In genomic region chr3:31218082-31218481, GRCh38 we compare ENCODE assay signal across 22 cellular contexts.
"Had no signal": no experiment of that assay in that cellular context is flagged by ENCODE, and none has a peak within 500 bp of the region (broad histone marks: within the 10 kb centered on the region; RNA-seq: fewer than 3 reads in every experiment).

No MANE protein-coding gene starts in this region.

- H3K27ac ChIP-seq: body of pancreas, esophagus squamous epithelium, left ventricle myocardium inferior, prostate gland, right atrium auricular region, WERI-Rb-1 had no signal

- H3K36me3 ChIP-seq: esophagus squamous epithelium, left ventricle myocardium inferior, prostate gland, right atrium auricular region, WERI-Rb-1 had no signal

- H3K4me3 ChIP-seq: body of pancreas, esophagus squamous epithelium, left ventricle myocardium inferior, prostate gland, right atrium auricular region had no signal

- H3K9me3 Mint-ChIP-seq: immature natural killer cell, neural crest cell, type B pancreatic cell had no signal

- H3K36me3 Mint-ChIP-seq: type B pancreatic cell had no signal

- H3K9me3 ChIP-seq: body of pancreas, esophagus squamous epithelium, left ventricle myocardium inferior, prostate gland, right atrium auricular region had no signal

- H3K4me3 Mint-ChIP-seq: activated naive CD8-positive, alpha-beta T cell treated with anti-CD3 and anti-CD28 coated beads, Interleukin-2, amount 10 ng/mL, durations not matched to agents 7 days and 5 days; neural crest cell; type B pancreatic cell had no signal

- H3K27me3 ChIP-seq: body of pancreas, esophagus squamous epithelium, right atrium auricular region had no signal

- H3K27ac Mint-ChIP-seq: activated naive CD8-positive, alpha-beta T cell treated with anti-CD3 and anti-CD28 coated beads, Interleukin-2, amount 10 ng/mL, durations not matched to agents 7 days and 5 days; type B pancreatic cell had no signal

- H3K27me3 Mint-ChIP-seq: activated naive CD8-positive, alpha-beta T cell treated with anti-CD3 and anti-CD28 coated beads, Interleukin-2, amount 10 ng/mL, durations not matched to agents 7 days and 5 days had no signal

- H3K4me1 ChIP-seq: body of pancreas, esophagus squamous epithelium, left ventricle myocardium inferior, prostate gland, right atrium auricular region had no signal

- DNase-seq: activated CD4-positive, alpha-beta T cell treated with anti-CD3 and anti-CD28 coated beads for 48 hours; activated CD8-positive, alpha-beta memory T cell treated with anti-CD3 and anti-CD28 coated beads for 24 hours; activated CD8-positive, alpha-beta memory T cell treated with anti-CD3 and anti-CD28 coated beads, Interleukin-2, amount 50 U/mL, for 48 hours; activated naive CD8-positive, alpha-beta T cell treated with anti-CD3 and anti-CD28 coated beads, Interleukin-2, amount 10 ng/mL, durations not matched to agents 7 days and 5 days; body of pancreas; dermis blood vessel endothelial cell; effector memory CD4-positive, alpha-beta T cell; esophagus squamous epithelium; immature natural killer cell; kidney glomerular epithelial cell; left ventricle myocardium inferior; mammary epithelial cell; midbrain; stimulated activated CD4-positive, alpha-beta T cell treated with anti-CD3 and anti-CD28 coated beads, Interleukin-12 subunit alpha, Interleukin-12 subunit beta, amount 100 ng/mL, for 4 hours; stimulated activated CD4-positive, alpha-beta T cell treated with anti-CD3 and anti-CD28 coated beads, Interleukin-1b, Interleukin-23, amount 100 ng/mL, for 48 hours; stimulated activated CD8-positive, alpha-beta memory T cell treated with anti-CD3 and anti-CD28 coated beads, Interleukin-4, amount 100 ng/mL, for 48 hours; stimulated activated naive CD4-positive, alpha-beta T cell treated with Interleukin-2 at 50 U/mL for 16 hours; WERI-Rb-1 had no signal

- ATAC-seq: body of pancreas had no signal
